ENCODE assay signal across 8 cellular contexts in the genomic region with DNA sequence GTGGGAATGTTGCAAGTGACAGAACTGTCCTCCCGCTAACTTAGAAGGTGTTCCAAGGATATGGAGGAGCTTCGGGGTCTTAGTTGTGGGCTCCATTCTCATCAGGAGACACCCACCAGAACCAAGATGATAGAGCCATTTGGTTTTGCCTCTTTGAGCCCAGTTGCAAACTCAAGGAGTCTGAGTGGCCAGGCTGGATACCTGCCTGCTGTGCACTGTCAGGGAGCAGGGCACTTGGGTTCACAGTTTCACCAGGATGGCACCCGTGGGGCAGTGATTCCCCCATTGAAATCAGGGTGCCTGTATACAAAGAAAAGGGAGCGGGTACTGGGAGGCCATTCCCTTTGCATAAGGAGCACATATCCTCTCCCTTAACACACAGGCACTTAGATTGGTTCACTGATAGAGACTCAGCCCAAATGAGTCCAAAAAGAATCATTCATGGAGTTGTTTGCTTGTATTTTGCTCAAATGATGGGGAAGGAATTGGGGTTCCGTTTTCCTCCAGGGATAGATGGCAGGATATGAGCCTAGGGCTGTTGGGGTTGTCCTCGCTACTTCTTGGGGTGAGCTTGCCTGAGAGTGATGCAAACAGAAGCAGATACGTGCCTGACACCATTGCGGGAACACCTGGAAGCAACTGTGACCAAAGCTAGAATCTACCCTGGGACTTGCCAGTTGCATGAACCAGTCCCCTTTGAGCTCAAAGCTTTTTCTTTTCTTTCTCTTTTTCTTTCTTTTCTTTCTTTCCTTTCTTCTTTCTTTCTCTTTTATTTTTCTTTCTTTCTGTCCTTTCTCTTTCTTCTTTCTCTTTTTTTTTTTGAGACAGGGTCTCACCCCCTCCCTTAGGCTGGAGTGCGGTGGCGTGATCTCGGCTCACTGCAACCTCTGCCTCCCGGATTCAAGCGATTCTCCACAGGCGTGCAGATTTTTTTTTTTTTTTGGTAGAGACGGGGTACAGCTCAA. TPM values are rescaled to one million over a fixed set of nuclear protein-coding genes. Genes with fewer than 3 reads are reported as not detected.
DNase-seq lines count a peak whose midpoint lies in the region; ATAC-seq and TF ChIP-seq lines count a peak whose summit lies in the region.

No MANE protein-coding gene starts in this region.

- H3K36me3 ChIP-seq in OCI-LY3 (replicated peaks; ENCODE audit: low read depth, low read length) (no peaks in the 10 kb centered on the region), spleen (peaks cover 0 to 39% (median 29%) of the 10 kb centered on the region in 6 donors)

- H3K9me3 Mint-ChIP-seq in activated CD4-positive, alpha-beta T cell treated with anti-CD3 and anti-CD28 coated beads, Interleukin-2, amount 10 ng/mL, durations not matched to agents 7 days and 5 days, result no peaks in the 10 kb centered on the region

- H4K20me1 ChIP-seq in OCI-LY3 (ENCODE audit: insufficient read depth, low read length), result no peaks in the 10 kb centered on the region

- H3K4me1 Mint-ChIP-seq in activated CD4-positive, alpha-beta T cell treated with anti-CD3 and anti-CD28 coated beads, Interleukin-2, amount 10 ng/mL, durations not matched to agents 7 days and 5 days, result peaks cover 57% of the 10 kb centered on the region

- peaks cover 8% of the 10 kb centered on the region for H3K27me3 Mint-ChIP-seq in activated CD4-positive, alpha-beta T cell treated with anti-CD3 and anti-CD28 coated beads, Interleukin-2, amount 10 ng/mL, durations not matched to agents 7 days and 5 days

- H3K4me1 ChIP-seq in OCI-LY3 (ENCODE audit: low read length) (peaks cover 35% of the 10 kb centered on the region), spleen (peaks cover 15 to 93% (median 54%) of the 10 kb centered on the region in 6 donors)

- H3K27ac ChIP-seq in OCI-LY3 (ENCODE audit: low read length) (no peak overlapping the region), dorsolateral prefrontal cortex (peak overlapping the region in 38 of 59 donors; percentile 2 to 97 (median 93)), spleen (peak overlapping the region in 7 of 8 donors; percentile 67 to 88 (median 79))

- no peak for TF ChIP-seq POLR2A in spleen (IDR thresholded peaks at IDR 0.05)

- ATAC-seq in esophagus mucosa (no peak), GM18502 (IDR thresholded peaks at IDR 0.05; ENCODE audit: poor library complexity, unreplicated experiment) (no peak)

- 32 to 41% (median 37%) methylated on average over 14 to 15 of the region's 15 CpGs for WGBS in spleen, 5 donors

- POLR2A ChIA-PET in activated CD4-positive, alpha-beta T cell treated with anti-CD3 and anti-CD28 coated beads, Interleukin-2, amount 10 ng/mL, durations not matched to agents 7 days and 5 days (lab: Charles Lee), result interaction anchor here (0.6 to 1.6 kb wide), 8 partner anchors 9 to 244 kb away, joined by 3 to 4 read pairs (median 3); no protein-coding TSS in a partner anchor

- peak overlapping the region; percentile 78 for H3K9ac ChIP-seq in OCI-LY3 (ENCODE audit: low read length)

- H3K79me2 ChIP-seq in OCI-LY3 (ENCODE audit: low read length), result no peaks in the 10 kb centered on the region

- intact Hi-C loops in dorsolateral prefrontal cortex (cut with DNase I) (loop anchor here (2.0 to 10.0 kb wide), 2 partner anchors 19 to 311 kb away; a partner anchor contains a TSS), spleen (cut with DNase I; ENCODE audit: low total_unique reads) (no loop called here)

- CTCF ChIA-PET in activated CD4-positive, alpha-beta T cell treated with anti-CD3 and anti-CD28 coated beads, Interleukin-2, amount 10 ng/mL, durations not matched to agents 7 days and 5 days (lab: Charles Lee), result interaction anchor here (0.6 to 46.8 kb wide), 11 partner anchors 4 to 144 kb away, joined by 3 to 1643 read pairs (median 5); a partner anchor contains a TSS

- DNase-seq in activated CD4-positive, alpha-beta T cell treated with anti-CD3 and anti-CD28 coated beads, Interleukin-2, amount 10 ng/mL, durations not matched to agents 7 days and 5 days, result peak; percentile 53
- DNase-seq in activated CD4-positive, alpha-beta T cell treated with anti-CD3 and anti-CD28 coated beads for 1 hour, result no peak
- DNase-seq in dorsolateral prefrontal cortex (no peak), spleen (peak; percentile 71), activated gamma-delta T cell treated with Interleukin-2 at 50 U/mL for 16 hours (no peak)

- peak overlapping the region; percentile 84 for H3K27ac Mint-ChIP-seq in activated CD4-positive, alpha-beta T cell treated with anti-CD3 and anti-CD28 coated beads, Interleukin-2, amount 10 ng/mL, durations not matched to agents 7 days and 5 days

- H2AFZ ChIP-seq in OCI-LY3 (ENCODE audit: low read depth, low read length), result no peak overlapping the region

- H3K9me3 ChIP-seq in OCI-LY3 (ENCODE audit: insufficient read depth, low read length) (no peaks in the 10 kb centered on the region), spleen (no peaks in the 10 kb centered on the region)

- TF ChIP-seq CTCF in OCI-LY3 (IDR thresholded peaks at IDR 0.05; ENCODE audit: low read depth, low read length) (no peak), dorsolateral prefrontal cortex (IDR thresholded peaks at IDR 0.05 in 54 of 56, conservative IDR thresholded peaks at IDR 0.05 in 2 of 56; ENCODE audit: low read depth in 1 of 56, partially characterized antibody in 56 of 56) (no peak), spleen (IDR thresholded peaks at IDR 0.05 in 8 of 11, conservative IDR thresholded peaks at IDR 0.05 in 3 of 11) (peak in 1 of 11 experiments; percentile 2)

- peak overlapping the region; percentile 63 for H3K4me3 Mint-ChIP-seq in activated CD4-positive, alpha-beta T cell treated with anti-CD3 and anti-CD28 coated beads, Interleukin-2, amount 10 ng/mL, durations not matched to agents 7 days and 5 days

- H3K36me3 Mint-ChIP-seq in activated CD4-positive, alpha-beta T cell treated with anti-CD3 and anti-CD28 coated beads, Interleukin-2, amount 10 ng/mL, durations not matched to agents 7 days and 5 days (ENCODE audit: low read depth), result peaks cover 9% of the 10 kb centered on the region

- H3K4me3 ChIP-seq in OCI-LY3 (ENCODE audit: low read length), result peak overlapping the region; percentile 81
- H3K4me3 ChIP-seq in dorsolateral prefrontal cortex, result peak overlapping the region in 37 of 59 donors; percentile 54 to 88 (median 75)
- peak overlapping the region in 2 of 8 donors; percentile 58 to 83 for H3K4me3 ChIP-seq in spleen

- H3K27me3 ChIP-seq in OCI-LY3 (ENCODE audit: low read depth, low read length) (no peaks in the 10 kb centered on the region), dorsolateral prefrontal cortex (no peaks in the 10 kb centered on the region), spleen (replicated peaks in 1 of 7) (peaks cover 0 to 26% (median 0%) of the 10 kb centered on the region in 7 donors)

- peak overlapping the region; percentile 100 for H3K4me2 ChIP-seq in OCI-LY3 (ENCODE audit: low read length)

RNA-seq across cellular contexts. Expression of a gene that starts 1.3 kb away (rescaled TPM):
- total RNA-seq in activated CD4-positive, alpha-beta T cell treated with anti-CD3 and anti-CD28 coated beads, Interleukin-2, amount 10 ng/mL, durations not matched to agents 7 days and 5 days, result 1 to 10 TPM; 5.3 to 9.7 TPM
- 10 to 100 TPM in 119 of 120 experiments, 1 to 10 TPM in 1; 8.4 to 26.6 (median 16.7) TPM for total RNA-seq in dorsolateral prefrontal cortex
- 1 to 10 TPM in 6 of 7 donors, not detected in 1; 2.6 to 5.3 (median 4.7) TPM for total RNA-seq in spleen
- 1 to 10 TPM; 1.7 to 5.7 (median 3.9) TPM for polyA plus RNA-seq in spleen
- total RNA-seq in esophagus mucosa, result 4.3 TPM

RNA-seq across cellular contexts. Expression of a gene that starts 18.9 kb away (rescaled TPM):
- total RNA-seq in activated CD4-positive, alpha-beta T cell treated with anti-CD3 and anti-CD28 coated beads, Interleukin-2, amount 10 ng/mL, durations not matched to agents 7 days and 5 days, result 100 to 1,000 TPM; 242 to 296 TPM
- 10 to 100 TPM; 25.6 to 45.9 (median 34.0) TPM for total RNA-seq in dorsolateral prefrontal cortex
- 100 to 1,000 TPM; 114 to 170 (median 149) TPM for total RNA-seq in spleen
- 10 to 100 TPM; 45.7 to 75.9 (median 55.3) TPM for polyA plus RNA-seq in spleen
- 26.6 TPM for total RNA-seq in esophagus mucosa

RNA-seq across cellular contexts. Expression of a gene that starts 28.1 kb away (rescaled TPM):
- total RNA-seq in activated CD4-positive, alpha-beta T cell treated with anti-CD3 and anti-CD28 coated beads, Interleukin-2, amount 10 ng/mL, durations not matched to agents 7 days and 5 days, result 1 to 10 TPM; 4.2 to 4.8 TPM
- total RNA-seq in dorsolateral prefrontal cortex (100 to 1,000 TPM in 63 of 120 experiments, 10 to 100 TPM in 57; 46.8 to 130 (median 101) TPM), spleen (10 to 100 TPM; 13.0 to 26.5 (median 17.6) TPM), esophagus mucosa (27.2 TPM)
- 10 to 100 TPM in 1 of 3 donors, 1 to 10 TPM in 2; 6.8 to 16.3 (median 7.6) TPM for polyA plus RNA-seq in spleen

RNA-seq across cellular contexts. Expression of a gene that starts 36.0 kb away (rescaled TPM):
- total RNA-seq in activated CD4-positive, alpha-beta T cell treated with anti-CD3 and anti-CD28 coated beads, Interleukin-2, amount 10 ng/mL, durations not matched to agents 7 days and 5 days, result under 1 TPM; 0.22 to 0.60 TPM
- 10 to 100 TPM in 15 of 120 experiments, 1 to 10 TPM in 105; 1.8 to 14.5 (median 7.5) TPM for total RNA-seq in dorsolateral prefrontal cortex
- 1 to 10 TPM in 3 of 7 donors, under 1 TPM in 4; 0.60 to 1.7 (median 0.94) TPM for total RNA-seq in spleen
- polyA plus RNA-seq in spleen, result 1 to 10 TPM; 1.1 to 2.3 (median 1.3) TPM
- 32.8 TPM for total RNA-seq in esophagus mucosa

RNA-seq across cellular contexts. Expression of a gene that starts 44.9 kb away (rescaled TPM):
- total RNA-seq in activated CD4-positive, alpha-beta T cell treated with anti-CD3 and anti-CD28 coated beads, Interleukin-2, amount 10 ng/mL, durations not matched to agents 7 days and 5 days, result not detected
- not detected for total RNA-seq in dorsolateral prefrontal cortex
- not detected for total RNA-seq in spleen
- polyA plus RNA-seq in spleen, result not detected
- not detected for total RNA-seq in esophagus mucosa

Comparison
In these comparisons a context has a peak if more than half of its experiments do, and no peak if none do; other contexts are left out.
1. DNase-seq: peak in activated CD4-positive, alpha-beta T cell treated with anti-CD3 and anti-CD28 coated beads, Interleukin-2, amount 10 ng/mL, durations not matched to agents 7 days and 5 days (single experiment) and spleen (single experiment); none in activated CD4-positive, alpha-beta T cell treated with anti-CD3 and anti-CD28 coated beads for 1 hour (single experiment), dorsolateral prefrontal cortex (0 of 10) and activated gamma-delta T cell treated with Interleukin-2 at 50 U/mL for 16 hours (single experiment).